In the genomic region with DNA sequence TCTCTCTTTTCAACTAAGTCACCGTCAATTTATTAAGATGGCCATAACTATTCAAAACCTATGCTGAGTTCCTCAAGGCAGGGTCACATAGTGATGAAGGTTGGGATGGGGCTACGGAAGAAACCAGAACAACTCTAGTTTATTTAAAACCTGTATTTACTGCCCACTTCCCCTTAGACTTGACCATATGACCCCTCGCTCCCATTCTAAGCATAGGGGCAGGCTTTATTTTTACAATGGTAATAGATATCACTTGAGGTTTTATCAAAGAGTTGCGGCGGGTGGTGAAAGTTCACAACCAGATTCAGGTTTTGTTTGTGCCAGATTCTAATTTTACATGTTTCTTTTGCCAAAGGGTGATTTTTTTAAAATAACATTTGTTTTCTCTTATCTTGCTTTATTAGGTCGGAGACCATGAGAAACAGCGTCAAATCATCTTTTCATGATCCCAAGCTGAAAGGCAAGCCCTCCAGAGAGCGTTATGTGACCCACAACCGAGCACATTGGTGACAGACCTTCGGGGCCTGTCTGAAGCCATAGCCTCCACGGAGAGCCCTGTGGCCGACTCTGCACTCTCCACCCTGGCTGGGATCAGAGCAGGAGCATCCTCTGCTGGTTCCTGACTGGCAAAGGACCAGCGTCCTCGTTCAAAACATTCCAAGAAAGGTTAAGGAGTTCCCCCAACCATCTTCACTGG, we compare ENCODE assay signal across 15 cellular contexts. TPM values are rescaled to one million over a fixed set of nuclear protein-coding genes. Genes with fewer than 3 reads are reported as not detected.
DNase-seq lines count a peak whose midpoint lies in the region; ATAC-seq and TF ChIP-seq lines count a peak whose summit lies in the region.
"Had no signal": no experiment of that assay in that cellular context is flagged by ENCODE, and none has a peak within 500 bp of the region (broad histone marks: within the 10 kb centered on the region; RNA-seq: fewer than 3 reads in every experiment).

No MANE protein-coding gene starts in this region.

- H3K4me2 ChIP-seq in mesenchymal stem cell (ENCODE audit: low read length, poor library complexity, severe bottlenecking) = peak overlapping the region; percentile 5

- no peaks in the 10 kb centered on the region for H3K9me3 ChIP-seq in left ventricle myocardium inferior (replicated peaks)
- no peaks in the 10 kb centered on the region for H3K9me3 ChIP-seq in duodenal mucosa (ENCODE audit: control insufficient read depth in 1 of 2, low read length in 2 of 2)
- no peaks in the 10 kb centered on the region for H3K9me3 ChIP-seq in mesenchymal stem cell (ENCODE audit: control insufficient read depth, low read length)
- no peaks in the 10 kb centered on the region for H3K9me3 ChIP-seq in aorta (ENCODE audit: control insufficient read depth, low read length)
- H3K9me3 ChIP-seq: ovary had no signal

- H3K4me3 ChIP-seq in left ventricle myocardium inferior = peak overlapping the region; percentile 4
- H3K4me3 ChIP-seq in duodenal mucosa (ENCODE audit: low read depth in 1 of 2, low read length in 2 of 2) = no peak overlapping the region
- H3K4me3 ChIP-seq in mesenchymal stem cell (ENCODE audit: insufficient read depth in 1 of 2, low read depth in 1 of 2, low read length in 2 of 2) = peak overlapping the region in 1 of 2 experiments; percentile 60
- H3K4me3 ChIP-seq in aorta (ENCODE audit: low read length in 2 of 2) = peak overlapping the region in 1 of 2 donors; percentile 34
- H3K4me3 ChIP-seq: ovary had no signal

- DNase-seq in left ventricle myocardium inferior (no peak), cardiac septum (ENCODE audit: low spot score) (no peak), mesenchymal stem cell (no peak), aorta (peak in 1 of 2 donors; percentile 51), AG20443 (ENCODE audit: low spot score) (no peak), AG08396 (ENCODE audit: low spot score) (no peak)
- DNase-seq: activated CD8-positive, alpha-beta memory T cell treated with anti-CD3 and anti-CD28 coated beads, Interleukin-2, amount 10 ng/mL, durations not matched to agents 7 days and 5 days; effector memory CD4-positive, alpha-beta T cell; Kasumi-1; NCI-H510A; OCI-M1; ovary; stimulated activated naive CD4-positive, alpha-beta T cell treated with Interleukin-2 at 50 U/mL for 16 hours had no signal

- no peak overlapping the region for H2BK12ac ChIP-seq in mesenchymal stem cell (ENCODE audit: low read length in 2 of 2)

- intact Hi-C loops in left ventricle myocardium inferior (cut with micrococcal nuclease) = no loop called here
- intact Hi-C loops in cardiac septum (cut with DNase I) = no loop called here
- intact Hi-C loops in aorta (cut with DNase I) = loop anchor here (5.0 to 10.0 kb wide), 5 partner anchors 47 to 599 kb away; no protein-coding TSS in a partner anchor

- no peak overlapping the region for H2BK120ac ChIP-seq in mesenchymal stem cell (ENCODE audit: low read depth, low read length)

- no peak overlapping the region for H3K9ac ChIP-seq in duodenal mucosa (ENCODE audit: low read depth in 1 of 2, low read length in 2 of 2)
- peak overlapping the region; percentile 77 for H3K9ac ChIP-seq in mesenchymal stem cell (ENCODE audit: low read length)

- peak overlapping the region; percentile 29 for H2AK5ac ChIP-seq in mesenchymal stem cell (ENCODE audit: low read length, severe bottlenecking)

- no peak overlapping the region for H3K4ac ChIP-seq in mesenchymal stem cell (ENCODE audit: low read depth in 1 of 2, low read length in 2 of 2)

- no peak overlapping the region for H2BK5ac ChIP-seq in mesenchymal stem cell (ENCODE audit: low read depth, low read length, poor library complexity, severe bottlenecking)

- TF ChIP-seq CTCF in left ventricle myocardium inferior (IDR thresholded peaks at IDR 0.05; ENCODE audit: borderline replicate concordance) = no peak

- H3K27me3 ChIP-seq in left ventricle myocardium inferior (ENCODE audit: low read depth) (peaks cover 29% of the 10 kb centered on the region), duodenal mucosa (ENCODE audit: control insufficient read depth in 1 of 2, insufficient read depth in 2 of 2, low read length in 2 of 2) (peaks cover 0 to 4% of the 10 kb centered on the region in 2 donors), mesenchymal stem cell (ENCODE audit: control insufficient read depth in 1 of 2, insufficient read depth in 1 of 2, low read length in 2 of 2) (no peaks in the 10 kb centered on the region), aorta (ENCODE audit: control insufficient read depth in 1 of 2, insufficient read depth in 2 of 2, low read length in 1 of 2) (no peaks in the 10 kb centered on the region)
- H3K27me3 ChIP-seq: ovary had no signal

- peak overlapping the region; percentile 88 for H4K8ac ChIP-seq in mesenchymal stem cell (ENCODE audit: low read length)

- H3K18ac ChIP-seq in mesenchymal stem cell (ENCODE audit: low read depth in 1 of 2, low read length in 2 of 2) = no peak overlapping the region

- H2AFZ ChIP-seq in mesenchymal stem cell (ENCODE audit: low read depth, low read length) = no peak overlapping the region

- H3K27ac ChIP-seq in left ventricle myocardium inferior (replicated peaks) (no peak overlapping the region), duodenal mucosa (ENCODE audit: low read depth, low read length) (peak overlapping the region; percentile 18), mesenchymal stem cell (ENCODE audit: low read length, poor library complexity, severe bottlenecking) (peak overlapping the region; percentile 77), aorta (ENCODE audit: low read depth in 1 of 2, low read length in 2 of 2) (peak overlapping the region in 1 of 2 donors; percentile 99)
- H3K27ac ChIP-seq: ovary had no signal

- H4K91ac ChIP-seq in mesenchymal stem cell (ENCODE audit: low read length) = peak overlapping the region; percentile 56

- 79% methylated on average over 13 of the region's 14 CpGs for WGBS in mesenchymal stem cell
- 26 to 42% methylated on average over 14 of the region's 14 CpGs for WGBS in aorta, 2 donors

- H3K14ac ChIP-seq in mesenchymal stem cell (ENCODE audit: low read length in 2 of 2) = no peak overlapping the region

- no peak overlapping the region for H3K23ac ChIP-seq in mesenchymal stem cell (ENCODE audit: low read length in 2 of 2)

- ATAC-seq in aorta (ENCODE audit: low FRiP score) (peak; percentile 6), GM21423 (IDR thresholded peaks at IDR 0.05; ENCODE audit: unreplicated experiment) (no peak)
- ATAC-seq: activated CD8-positive, alpha-beta memory T cell treated with anti-CD3 and anti-CD28 coated beads, Interleukin-2, amount 10 ng/mL, durations not matched to agents 7 days and 5 days had no signal

- no peak overlapping the region for H2BK15ac ChIP-seq in mesenchymal stem cell (ENCODE audit: low read depth, poor library complexity, severe bottlenecking)

- no peaks in the 10 kb centered on the region for H3K79me1 ChIP-seq in mesenchymal stem cell (replicated peaks; ENCODE audit: low read length, poor library complexity, severe bottlenecking)

- H3K4me1 ChIP-seq in left ventricle myocardium inferior = peaks cover 14% of the 10 kb centered on the region
- peaks cover 12 to 16% of the 10 kb centered on the region in 2 donors for H3K4me1 ChIP-seq in duodenal mucosa (ENCODE audit: control insufficient read depth in 1 of 2, insufficient read depth in 2 of 2, low read length in 2 of 2)
- peaks cover 4% of the 10 kb centered on the region for H3K4me1 ChIP-seq in mesenchymal stem cell (ENCODE audit: control insufficient read depth, insufficient read depth, low read depth, low read length)
- peaks cover 0 to 4% of the 10 kb centered on the region in 2 donors for H3K4me1 ChIP-seq in aorta (ENCODE audit: control insufficient read depth in 1 of 2, insufficient read depth in 2 of 2, low read length in 2 of 2)

- no peaks in the 10 kb centered on the region for H3K36me3 ChIP-seq in left ventricle myocardium inferior
- peaks cover 0 to 29% of the 10 kb centered on the region in 2 donors for H3K36me3 ChIP-seq in duodenal mucosa (ENCODE audit: control insufficient read depth in 1 of 2, insufficient read depth in 2 of 2, low read length in 2 of 2)
- peaks cover 0 to 5% of the 10 kb centered on the region in 2 experiments for H3K36me3 ChIP-seq in mesenchymal stem cell (ENCODE audit: control insufficient read depth in 1 of 2, insufficient read depth in 2 of 2, low read depth in 1 of 2, low read length in 2 of 2)
- H3K36me3 ChIP-seq in aorta (ENCODE audit: control insufficient read depth in 1 of 2, insufficient read depth in 2 of 2, low read length in 1 of 2) = no peaks in the 10 kb centered on the region
- H3K36me3 ChIP-seq: ovary had no signal

RNA-seq across cellular contexts. Expression of gene EDN1, which starts 5.5 kb away (rescaled TPM):
- total RNA-seq in left ventricle myocardium inferior = 5.9 TPM
- 5.9 TPM for total RNA-seq in cardiac septum
- polyA plus RNA-seq in mesenchymal stem cell (2013, experiment 1 of 2) = 3.7 TPM
- 3.2 TPM for polyA plus RNA-seq in mesenchymal stem cell (2013, experiment 2 of 2)
- 1 to 10 TPM; 3.4 to 10.0 TPM for total RNA-seq in aorta
- polyA plus RNA-seq in aorta = 10 to 100 TPM in 1 of 2 donors, 1 to 10 TPM in 1; 3.3 to 10.7 TPM
- total RNA-seq: activated CD8-positive, alpha-beta memory T cell treated with anti-CD3 and anti-CD28 coated beads, Interleukin-2, amount 10 ng/mL, durations not matched to agents 7 days and 5 days had no signal

Comparison
In these comparisons a context has a peak if more than half of its experiments do, and no peak if none do; other contexts are left out.
1. intact Hi-C loops: an anchor here in aorta (5.0 to 10.0 kb wide); none called in left ventricle myocardium inferior and cardiac septum.